Comparison of ENCODE assay signal across 20 cellular contexts in the genomic region with DNA sequence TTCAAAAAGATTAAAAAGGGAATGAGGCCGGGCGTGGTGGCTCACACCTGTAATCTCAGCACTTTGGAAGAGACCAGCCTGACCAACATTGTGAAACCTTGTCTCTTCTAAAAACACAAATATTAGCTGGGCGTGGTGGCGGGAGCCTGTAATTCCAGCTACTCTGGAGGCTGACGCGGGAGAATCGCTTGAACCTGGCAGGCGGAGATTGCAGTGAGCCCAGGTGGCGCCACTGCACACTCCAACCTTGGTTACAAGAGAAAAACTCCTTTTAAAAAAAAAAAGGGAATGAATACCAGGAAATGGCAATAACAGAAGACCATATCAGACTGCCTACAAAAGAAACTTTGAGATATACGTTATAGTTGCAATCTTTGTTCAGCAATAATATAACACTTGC.
DNase-seq lines count a peak whose midpoint lies in the region; ATAC-seq, FAIRE-seq and TF ChIP-seq lines count a peak whose summit lies in the region.
"Had no signal": no experiment of that assay in that cellular context is flagged by ENCODE, and none has a peak within 500 bp of the region (broad histone marks: within the 10 kb centered on the region; RNA-seq: fewer than 3 reads in every experiment).

No MANE protein-coding gene starts in this region.

- H2AFZ ChIP-seq in H1 (ENCODE audit: low read length), result no peak overlapping the region
- H2AFZ ChIP-seq: GM23248 had no signal

- no peak overlapping the region for H3K27ac ChIP-seq in H1 (ENCODE audit: low read depth, low read length)
- H3K27ac ChIP-seq: ascending aorta, BLaER1, GM23248 had no signal

- no peak overlapping the region for H3K4me3 Mint-ChIP-seq in progenitor cell of endocrine pancreas (ENCODE audit: low read depth)
- H3K4me3 Mint-ChIP-seq: mesothelial cell of epicardium, neural crest cell, T-cell had no signal

- no peak overlapping the region for H3K23ac ChIP-seq in H1 (ENCODE audit: insufficient read length)

- no peaks in the 10 kb centered on the region for H3K36me3 ChIP-seq in NT2/D1 (ENCODE audit: insufficient read depth, insufficient read length, low read length)
- H3K36me3 ChIP-seq in H1 (ENCODE audit: control insufficient read depth in 2 of 4, insufficient read depth in 4 of 4, low read length in 3 of 4), result no peaks in the 10 kb centered on the region
- H3K36me3 ChIP-seq: ascending aorta, BLaER1 had no signal

- H2BK120ac ChIP-seq in H1 (replicated peaks; ENCODE audit: low read depth, low read length), result no peak overlapping the region

- H3K4me1 ChIP-seq in NT2/D1 (ENCODE audit: insufficient read depth, insufficient read length), result no peaks in the 10 kb centered on the region
- H3K4me1 ChIP-seq in H1 (replicated peaks in 1 of 4; ENCODE audit: control insufficient read depth in 3 of 4, insufficient read depth in 4 of 4, low read length in 3 of 4), result no peaks in the 10 kb centered on the region
- H3K4me1 ChIP-seq: ascending aorta, BLaER1 had no signal

- H4K91ac ChIP-seq in H1 (replicated peaks; ENCODE audit: insufficient read length, low read length), result no peak overlapping the region

- H3K56ac ChIP-seq in H1 (replicated peaks; ENCODE audit: insufficient read length, low read depth, low read length), result no peak overlapping the region

- H3K27ac Mint-ChIP-seq in progenitor cell of endocrine pancreas, result no peak overlapping the region
- H3K27ac Mint-ChIP-seq: mesothelial cell of epicardium, T-cell had no signal

- no peak overlapping the region for H2BK15ac ChIP-seq in H1 (ENCODE audit: low read length)

- H3K14ac ChIP-seq in H1 (ENCODE audit: insufficient read length), result no peak overlapping the region

- H3K18ac ChIP-seq in H1 (ENCODE audit: extremely low read depth, low read length), result no peak overlapping the region

- no peaks in the 10 kb centered on the region for H3K9me3 Mint-ChIP-seq in progenitor cell of endocrine pancreas (ENCODE audit: low read depth)
- H3K9me3 Mint-ChIP-seq: mesothelial cell of epicardium had no signal

- no peak for TF ChIP-seq EP300 in H1 (IDR thresholded peaks at IDR 0.05; ENCODE audit: borderline replicate concordance in 1 of 2, low read depth in 2 of 2, low read length in 2 of 2)

- H2BK20ac ChIP-seq in H1 (ENCODE audit: low read length), result no peak overlapping the region

- POLR2A ChIA-PET in H1 (lab: Charles Lee; ENCODE audit: partially characterized antibody), result no interaction called here

- no peaks in the 10 kb centered on the region for H4K20me1 ChIP-seq in H1 (replicated peaks in 1 of 2; ENCODE audit: control insufficient read depth in 1 of 2, insufficient read depth in 2 of 2, low read length in 2 of 2)
- H4K20me1 ChIP-seq: BLaER1 had no signal

- no peak overlapping the region for H3K4me2 ChIP-seq in H1 (ENCODE audit: insufficient read depth in 1 of 2, low read depth in 2 of 2, low read length in 2 of 2)
- H3K4me2 ChIP-seq: BLaER1 had no signal

- no peak overlapping the region for H4K5ac ChIP-seq in H1 (ENCODE audit: insufficient read length, low read depth, low read length)

- no peak for TF ChIP-seq POLR2A in H1 (IDR thresholded peaks at IDR 0.05; ENCODE audit: control extremely low read depth in 1 of 2, low read depth in 2 of 2, low read length in 2 of 2)

- H3K4me3 ChIP-seq in NT2/D1 (ENCODE audit: insufficient read length, low read depth), result no peak overlapping the region
- no peak overlapping the region for H3K4me3 ChIP-seq in H1 (ENCODE audit: extremely low read depth in 1 of 4, insufficient read depth in 2 of 4, low read depth in 3 of 4, low read length in 4 of 4)
- H3K4me3 ChIP-seq: ascending aorta, BLaER1, GM23248 had no signal

- no peak overlapping the region for H2AK5ac ChIP-seq in H1 (ENCODE audit: low read depth, low read length)

- WGBS in H1 (ENCODE audit: extremely low coverage in 1 of 2, insufficient coverage in 1 of 2, insufficient read length in 1 of 2, insufficient replicate concordance in 2 of 2, low coverage in 1 of 2, low lambda C conversion rate in 2 of 2, missing lambda C conversion rate in 1 of 2), 2 experiments, result 63% methylated on average over 10 of the region's 10 CpGs; no CpG with 5 or more reads in 1 of the 2 experiments

- no peak overlapping the region for H3K4ac ChIP-seq in H1 (replicated peaks; ENCODE audit: insufficient read length, low read depth, low read length)

- FAIRE-seq in H1 (lab: Jason Lieb, UNC), result no peak
- FAIRE-seq: endometrium had no signal

- H2BK5ac ChIP-seq in H1 (ENCODE audit: low read depth, low read length), result no peak overlapping the region

- H3K23me2 ChIP-seq in H1 (ENCODE audit: low read depth, low read length), result no peaks in the 10 kb centered on the region

- DNase-seq in DMS53 (lab: John Stamatoyannopoulos, UW) (peak; percentile 17), DMS53 treated with DMSO at 0.1 percent for 48 hours (lab: John Stamatoyannopoulos, UW; ENCODE audit: unreplicated experiment) (no peak), NT2/D1 (ENCODE audit: low read depth, low spot score) (peak; percentile 3), H1 (ENCODE audit: low read depth in 1 of 2, low spot score in 2 of 2) (peak in 1 of 2 experiments; percentile 69), progenitor cell of endocrine pancreas (ENCODE audit: low spot score, unreplicated experiment) (no peak), T-helper 2 cell (no peak), HPDE6-E6E7 (ENCODE audit: extremely low spot score) (no peak)
- DNase-seq: activated naive CD4-positive, alpha-beta T cell treated with Interleukin-2 at 50 U/mL for 16 hours; GM23248; hypothalamus; IMR-90; NCI-H226; SHP77; T-cell had no signal

- no peaks in the 10 kb centered on the region for H3K36me3 Mint-ChIP-seq in progenitor cell of endocrine pancreas (ENCODE audit: insufficient read depth)
- H3K36me3 Mint-ChIP-seq: mesothelial cell of epicardium, T-cell had no signal

- no peak overlapping the region for H2BK12ac ChIP-seq in H1 (ENCODE audit: low read depth, low read length)

- H3K79me2 ChIP-seq in H1 (ENCODE audit: control insufficient read depth in 1 of 2, insufficient read depth in 2 of 2, low read length in 2 of 2), result no peaks in the 10 kb centered on the region

- no peak overlapping the region for H4K8ac ChIP-seq in H1 (ENCODE audit: extremely low read depth, insufficient read depth, low read length)

- no peaks in the 10 kb centered on the region for H3K27me3 Mint-ChIP-seq in progenitor cell of endocrine pancreas
- H3K27me3 Mint-ChIP-seq: T-cell had no signal

- CTCF ChIA-PET in H1 (lab: Charles Lee; ENCODE audit: partially characterized antibody), result interaction anchor here (0.6 to 1.6 kb wide), 12 partner anchors 11 to 1098 kb away, joined by 3 to 6 read pairs (median 4); no protein-coding TSS in a partner anchor

- no peak for ATAC-seq in HG02884 (IDR thresholded peaks at IDR 0.05; ENCODE audit: unreplicated experiment)
- ATAC-seq: T-cell had no signal

- no peaks in the 10 kb centered on the region for H3K4me1 Mint-ChIP-seq in progenitor cell of endocrine pancreas (ENCODE audit: low read depth)
- H3K4me1 Mint-ChIP-seq: mesothelial cell of epicardium, neural crest cell, T-cell had no signal

- H3K79me1 ChIP-seq in H1 (ENCODE audit: low read depth, low read length), result no peaks in the 10 kb centered on the region

- H3K9ac ChIP-seq in NT2/D1 (ENCODE audit: insufficient read length, low read depth) (no peak overlapping the region), H1 (replicated peaks in 1 of 4; ENCODE audit: extremely low read depth in 1 of 4, low read depth in 3 of 4, low read length in 3 of 4) (no peak overlapping the region)
- H3K9ac ChIP-seq: BLaER1, GM23248 had no signal

- no peaks in the 10 kb centered on the region for H3K9me3 ChIP-seq in NT2/D1 (ENCODE audit: insufficient read depth, low read length)
- H3K9me3 ChIP-seq in H1 (ENCODE audit: insufficient read depth in 2 of 2, low read depth in 1 of 2, low read length in 1 of 2), result no peaks in the 10 kb centered on the region
- H3K9me3 ChIP-seq: ascending aorta, BLaER1 had no signal

- peak; percentile 46 to 53; a peak in 3 of 4 replicates for TF ChIP-seq RAD21 in H1 (IDR thresholded peaks at IDR 0.05 in 1 of 2, conservative IDR thresholded peaks at IDR 0.05 in 1 of 2; ENCODE audit: low read depth in 2 of 2, low read length in 2 of 2)

- TF ChIP-seq CTCF in H1 (IDR thresholded peaks at IDR 0.05; ENCODE audit: control extremely low read depth in 1 of 3, insufficient read depth in 1 of 3, low read depth in 1 of 3, low read length in 3 of 3), result peak; percentile 48 to 58 (median 52)
- TF ChIP-seq CTCF in progenitor cell of endocrine pancreas (IDR thresholded peaks at IDR 0.05; ENCODE audit: unreplicated experiment), result peak; percentile 39

- H3K27me3 ChIP-seq in NT2/D1 (ENCODE audit: insufficient read depth, insufficient read length) (no peaks in the 10 kb centered on the region), H1 (replicated peaks in 1 of 4; ENCODE audit: control insufficient read depth in 3 of 4, extremely low read depth in 1 of 4, insufficient read depth in 3 of 4, low read length in 3 of 4) (no peaks in the 10 kb centered on the region)
- H3K27me3 ChIP-seq: ascending aorta, BLaER1 had no signal

TF ChIP-seq in H1, 55 proteins besides CTCF, POLR2A, EP300 and RAD21:
- no peak for TF ChIP-seq KDM4A (IDR thresholded peaks at IDR 0.05; ENCODE audit: low read depth, low read length, severe bottlenecking)
- TF ChIP-seq SAP30 (IDR thresholded peaks at IDR 0.05; ENCODE audit: insufficient read depth, insufficient replicate concordance, low read length), result no peak
- TF ChIP-seq BACH1 (IDR thresholded peaks at IDR 0.05; ENCODE audit: low read length), result no peak
- no peak for TF ChIP-seq SIRT6 (IDR thresholded peaks at IDR 0.05; ENCODE audit: low read length)
- no peak for TF ChIP-seq RXRA (IDR thresholded peaks at IDR 0.05; ENCODE audit: insufficient read depth, low read depth, low read length)
- no peak for TF ChIP-seq TAF7 (optimal IDR thresholded peaks at IDR 0.05; ENCODE audit: borderline replicate concordance, low read depth, low read length)

Comparison
In these comparisons a context has a peak if more than half of its experiments do, and no peak if none do; other contexts are left out.
1. DNase-seq: peak in DMS53 (single experiment) and NT2/D1 (single experiment); none in DMS53 treated with DMSO at 0.1 percent for 48 hours (single experiment), progenitor cell of endocrine pancreas (single experiment), T-helper 2 cell (0 of 5) and HPDE6-E6E7 (single experiment).